ENCODE assay signal across 1 cellular context in genomic region chr14:89137514-89138163, GRCh38.
TF ChIP-seq lines count a peak whose summit lies in the region.

No MANE protein-coding gene starts in this region.

TF ChIP-seq in SK-N-SH, 30 proteins besides CTCF, POLR2A, EP300 and RAD21 (continued from another document):
- TF ChIP-seq USF1 (IDR thresholded peaks at IDR 0.05; ENCODE audit: borderline replicate concordance, low read depth) (no peak), EZH2phosphoT487 (IDR thresholded peaks at IDR 0.05; ENCODE audit: borderline replicate concordance, low read depth) (no peak), RXRA (IDR thresholded peaks at IDR 0.05; ENCODE audit: borderline replicate concordance, low read depth) (peak; percentile 81; the same call in 1 of the 2 replicates), IRF3 (IDR thresholded peaks at IDR 0.05; ENCODE audit: low read depth, low read length) (no peak), RCOR1 (IDR thresholded peaks at IDR 0.05; ENCODE audit: low read length) (no peak), GABPA (IDR thresholded peaks at IDR 0.05; ENCODE audit: low read depth) (no peak), CHD2 (IDR thresholded peaks at IDR 0.05; ENCODE audit: low read length, partially characterized antibody) (no peak), FOXM1 (IDR thresholded peaks at IDR 0.05; ENCODE audit: low read depth) (no peak), MXI1 (IDR thresholded peaks at IDR 0.05; ENCODE audit: low read depth, low read length) (no peak), PBX3 (IDR thresholded peaks at IDR 0.05) (peak; percentile 82), ZBTB33 (IDR thresholded peaks at IDR 0.05; ENCODE audit: borderline replicate concordance, low read depth) (peak; percentile 32; the same call in 1 of the 2 replicates)
